Comparison of ENCODE assay signal across 1 cellular context in the genomic region with DNA sequence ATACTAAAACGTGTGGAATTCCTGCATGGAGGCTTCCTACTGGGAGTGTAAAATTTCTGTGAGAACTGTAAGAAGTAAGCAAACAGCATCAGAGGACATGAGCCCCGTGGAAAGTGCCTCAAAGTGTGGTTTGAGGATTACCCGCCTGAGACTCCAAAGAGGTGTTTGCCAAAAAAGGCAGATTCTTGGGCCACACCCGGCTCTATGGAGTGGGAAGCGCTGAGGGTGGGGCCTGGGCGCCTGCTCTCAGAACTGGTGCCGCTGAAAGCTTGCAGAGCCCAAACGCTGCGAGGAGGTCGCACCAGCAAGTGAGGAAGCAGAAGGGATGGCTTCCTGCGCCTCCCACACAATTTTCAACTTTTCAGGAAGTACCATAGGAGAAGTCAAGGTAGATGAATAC.
TF ChIP-seq lines count a peak whose summit lies in the region.

No MANE protein-coding gene starts in this region.

TF ChIP-seq in HepG2, 621 proteins besides CTCF, POLR2A, EP300 and RAD21 (continued from another document):
- TF ChIP-seq, protein P1, sequence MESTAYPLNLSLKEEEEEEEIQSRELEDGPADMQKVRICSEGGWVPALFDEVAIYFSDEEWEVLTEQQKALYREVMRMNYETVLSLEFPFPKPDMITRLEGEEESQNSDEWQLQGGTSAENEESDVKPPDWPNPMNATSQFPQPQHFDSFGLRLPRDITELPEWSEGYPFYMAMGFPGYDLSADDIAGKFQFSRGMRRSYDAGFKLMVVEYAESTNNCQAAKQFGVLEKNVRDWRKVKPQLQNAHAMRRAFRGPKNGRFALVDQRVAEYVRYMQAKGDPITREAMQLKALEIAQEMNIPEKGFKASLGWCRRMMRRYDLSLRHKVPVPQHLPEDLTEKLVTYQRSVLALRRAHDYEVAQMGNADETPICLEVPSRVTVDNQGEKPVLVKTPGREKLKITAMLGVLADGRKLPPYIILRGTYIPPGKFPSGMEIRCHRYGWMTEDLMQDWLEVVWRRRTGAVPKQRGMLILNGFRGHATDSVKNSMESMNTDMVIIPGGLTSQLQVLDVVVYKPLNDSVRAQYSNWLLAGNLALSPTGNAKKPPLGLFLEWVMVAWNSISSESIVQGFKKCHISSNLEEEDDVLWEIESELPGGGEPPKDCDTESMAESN (CRISPR knock-in tag; conservative IDR thresholded peaks at IDR 0.05): no peak
- TF ChIP-seq ZNF761 (CRISPR knock-in tag; conservative IDR thresholded peaks at IDR 0.05): no peak
- TF ChIP-seq, protein P2, sequence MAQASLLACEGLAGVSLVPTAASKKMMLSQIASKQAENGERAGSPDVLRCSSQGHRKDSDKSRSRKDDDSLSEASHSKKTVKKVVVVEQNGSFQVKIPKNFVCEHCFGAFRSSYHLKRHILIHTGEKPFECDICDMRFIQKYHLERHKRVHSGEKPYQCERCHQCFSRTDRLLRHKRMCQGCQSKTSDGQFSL (CRISPR knock-in tag; IDR thresholded peaks at IDR 0.05): no peak
- no peak for TF ChIP-seq ZBTB3 (CRISPR knock-in tag; IDR thresholded peaks at IDR 0.05; ENCODE audit: borderline replicate concordance, low read depth)
- TF ChIP-seq, protein P3, sequence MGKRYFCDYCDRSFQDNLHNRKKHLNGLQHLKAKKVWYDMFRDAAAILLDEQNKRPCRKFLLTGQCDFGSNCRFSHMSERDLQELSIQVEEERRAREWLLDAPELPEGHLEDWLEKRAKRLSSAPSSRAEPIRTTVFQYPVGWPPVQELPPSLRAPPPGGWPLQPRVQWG (CRISPR knock-in tag; IDR thresholded peaks at IDR 0.05; ENCODE audit: borderline replicate concordance, low read depth): no peak
- TF ChIP-seq CBX5 (CRISPR knock-in tag; IDR thresholded peaks at IDR 0.05; ENCODE audit: borderline replicate concordance): no peak
- TF ChIP-seq, protein P4, sequence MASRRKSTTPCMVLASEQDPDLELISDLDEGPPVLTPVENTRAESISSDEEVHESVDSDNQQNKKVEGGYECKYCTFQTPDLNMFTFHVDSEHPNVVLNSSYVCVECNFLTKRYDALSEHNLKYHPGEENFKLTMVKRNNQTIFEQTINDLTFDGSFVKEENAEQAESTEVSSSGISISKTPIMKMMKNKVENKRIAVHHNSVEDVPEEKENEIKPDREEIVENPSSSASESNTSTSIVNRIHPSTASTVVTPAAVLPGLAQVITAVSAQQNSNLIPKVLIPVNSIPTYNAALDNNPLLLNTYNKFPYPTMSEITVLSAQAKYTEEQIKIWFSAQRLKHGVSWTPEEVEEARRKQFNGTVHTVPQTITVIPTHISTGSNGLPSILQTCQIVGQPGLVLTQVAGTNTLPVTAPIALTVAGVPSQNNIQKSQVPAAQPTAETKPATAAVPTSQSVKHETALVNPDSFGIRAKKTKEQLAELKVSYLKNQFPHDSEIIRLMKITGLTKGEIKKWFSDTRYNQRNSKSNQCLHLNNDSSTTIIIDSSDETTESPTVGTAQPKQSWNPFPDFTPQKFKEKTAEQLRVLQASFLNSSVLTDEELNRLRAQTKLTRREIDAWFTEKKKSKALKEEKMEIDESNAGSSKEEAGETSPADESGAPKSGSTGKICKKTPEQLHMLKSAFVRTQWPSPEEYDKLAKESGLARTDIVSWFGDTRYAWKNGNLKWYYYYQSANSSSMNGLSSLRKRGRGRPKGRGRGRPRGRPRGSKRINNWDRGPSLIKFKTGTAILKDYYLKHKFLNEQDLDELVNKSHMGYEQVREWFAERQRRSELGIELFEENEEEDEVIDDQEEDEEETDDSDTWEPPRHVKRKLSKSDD (CRISPR knock-in tag; IDR thresholded peaks at IDR 0.05; ENCODE audit: low read depth): no peak
- TF ChIP-seq SP1 (IDR thresholded peaks at IDR 0.05): no peak
- no peak for TF ChIP-seq SP1 (CRISPR knock-in tag; IDR thresholded peaks at IDR 0.05)
- no peak for TF ChIP-seq RFXAP (CRISPR knock-in tag; IDR thresholded peaks at IDR 0.05; ENCODE audit: borderline replicate concordance)
